ENCODE assay signal across 8 cellular contexts in genomic region chr20:32189691-32190607, GRCh38. TPM values are rescaled to one million over a fixed set of nuclear protein-coding genes. Genes with fewer than 3 reads are reported as not detected.
DNase-seq lines count a peak whose midpoint lies in the region; ATAC-seq and TF ChIP-seq lines count a peak whose summit lies in the region.

No MANE protein-coding gene starts in this region.

- peak in 5 of 56 donors; percentile 11 to 23 (median 14) for TF ChIP-seq CTCF in dorsolateral prefrontal cortex (IDR thresholded peaks at IDR 0.05 in 54 of 56, conservative IDR thresholded peaks at IDR 0.05 in 2 of 56; ENCODE audit: low read depth in 1 of 56, partially characterized antibody in 56 of 56)
- TF ChIP-seq CTCF in right lobe of liver (IDR thresholded peaks at IDR 0.05), result no peak

- in situ Hi-C loops in KBM-7 (cut with MboI; ENCODE audit: low pct_unique_long_range_greater_than_20kb, low sequenced_read_pairs), result no loop called here

- H3K27me3 ChIP-seq in dorsolateral prefrontal cortex, result no peaks in the 10 kb centered on the region
- H3K27me3 ChIP-seq in right lobe of liver, result no peaks in the 10 kb centered on the region

- H3K4me3 ChIP-seq in dorsolateral prefrontal cortex (peak overlapping the region; percentile 44 to 83 (median 71)), right lobe of liver (peak overlapping the region; percentile 41 to 60 (median 42))

- no peaks in the 10 kb centered on the region for H3K9me3 ChIP-seq in right lobe of liver

- TF ChIP-seq POLR2A in right lobe of liver (IDR thresholded peaks at IDR 0.05), result no peak

- intact Hi-C loops in dorsolateral prefrontal cortex (cut with DNase I) (no loop called here), right lobe of liver (cut with DNase I) (no loop called here)

- H3K36me3 ChIP-seq in right lobe of liver, result no peaks in the 10 kb centered on the region

- WGBS in right lobe of liver (ENCODE audit: insufficient coverage, low coverage, low lambda C conversion rate, missing lambda C conversion rate), result 17% methylated on average over 12 of the region's 88 CpGs

- ATAC-seq in right lobe of liver, result peak; percentile 45 to 55 (median 48)

- DNase-seq in NCI-H1417 (lab: John Stamatoyannopoulos, UW), result peak; percentile 12 to 83 (median 74)
- no peak for DNase-seq in NCI-H1417 treated with DMSO at 0.1 percent for 48 hours (lab: John Stamatoyannopoulos, UW)
- peak; percentile 35 to 37 for DNase-seq in activated CD4-positive, alpha-beta T cell treated with anti-CD3 and anti-CD28 coated beads for 4 hours
- peak; percentile 48 to 74 (median 62) for DNase-seq in dorsolateral prefrontal cortex
- DNase-seq in right lobe of liver, result peak; percentile 42 to 62 (median 49)
- DNase-seq in stimulated activated CD8-positive, alpha-beta memory T cell treated with anti-CD3 and anti-CD28 coated beads, Interleukin-15, amount 100 ng/mL, for 24 hours (ENCODE audit: low read depth), result peak; percentile 21
- DNase-seq in kidney glomerular epithelial cell (lab: John Stamatoyannopoulos, UW), result no peak
- DNase-seq in KBM-7, result no peak

- peaks cover 0 to 19% (median 2%) of the 10 kb centered on the region in 4 donors for H3K4me1 ChIP-seq in right lobe of liver

- peak overlapping the region; percentile 19 to 97 (median 86) for H3K27ac ChIP-seq in dorsolateral prefrontal cortex
- H3K27ac ChIP-seq in right lobe of liver, result peak overlapping the region in 2 of 3 donors; percentile 28 to 52

RNA-seq across cellular contexts. Expression of gene PLAGL2, which starts 17.6 kb away (rescaled TPM):
- total RNA-seq in dorsolateral prefrontal cortex (10 to 100 TPM in 59 of 120 experiments, 1 to 10 TPM in 61; 6.0 to 16.0 (median 10.0) TPM), right lobe of liver (1 to 10 TPM; 1.5 to 3.1 (median 2.4) TPM)

RNA-seq across cellular contexts. Expression of gene POFUT1, which starts 17.7 kb away (rescaled TPM):
- total RNA-seq in dorsolateral prefrontal cortex, result 10 to 100 TPM; 10.1 to 21.0 (median 14.4) TPM
- 10 to 100 TPM; 24.2 to 40.2 (median 28.7) TPM for total RNA-seq in right lobe of liver

Comparison
In these comparisons a context has a peak if more than half of its experiments do, and no peak if none do; other contexts are left out.
1. DNase-seq: peak in NCI-H1417 (3 of 3), activated CD4-positive, alpha-beta T cell treated with anti-CD3 and anti-CD28 coated beads for 4 hours (2 of 2), dorsolateral prefrontal cortex (10 of 10), right lobe of liver (3 of 3) and stimulated activated CD8-positive, alpha-beta memory T cell treated with anti-CD3 and anti-CD28 coated beads, Interleukin-15, amount 100 ng/mL, for 24 hours (single experiment); none in NCI-H1417 treated with DMSO at 0.1 percent for 48 hours (single experiment), kidney glomerular epithelial cell (single experiment) and KBM-7 (single experiment).